In genomic region chrX:132367984-132368383, GRCh38 we compare ENCODE assay signal across 16 cellular contexts.
"Had no signal": no experiment of that assay in that cellular context is flagged by ENCODE, and none has a peak within 500 bp of the region (broad histone marks: within the 10 kb centered on the region; RNA-seq: fewer than 3 reads in every experiment).

No MANE protein-coding gene starts in this region.

- H3K27ac Mint-ChIP-seq: endodermal cell, mesothelial cell of epicardium, natural killer cell had no signal

- H3K36me3 ChIP-seq: colonic mucosa, right atrium auricular region had no signal

- ATAC-seq: left colon, natural killer cell had no signal

- H3K27me3 ChIP-seq: colonic mucosa, right atrium auricular region had no signal

- FAIRE-seq: endothelial cell of umbilical vein had no signal

- H3K36me3 Mint-ChIP-seq: mesothelial cell of epicardium, natural killer cell had no signal

- H3K4me2 ChIP-seq: smooth muscle cell had no signal

- H3K9me3 Mint-ChIP-seq: endodermal cell, natural killer cell had no signal

- H3K9me3 ChIP-seq: colonic mucosa, right atrium auricular region had no signal

- DNase-seq: colonic mucosa; effector CD4-positive, alpha-beta T cell; endodermal cell; foreskin melanocyte; head of caudate nucleus; hippocampal formation; left colon; mammary epithelial cell; natural killer cell; posterior cingulate gyrus; stimulated activated CD4-positive, alpha-beta T cell treated with anti-CD3 and anti-CD28 coated beads, Interleukin-2, amount 100 ng/mL, for 48 hours; stimulated activated naive CD4-positive, alpha-beta T cell treated with Interleukin-2 at 50 U/mL for 16 hours had no signal

- H3K4me1 ChIP-seq: colonic mucosa, right atrium auricular region had no signal

- H3K4me3 ChIP-seq: colonic mucosa, right atrium auricular region, smooth muscle cell had no signal

- H3K27ac ChIP-seq: colonic mucosa, right atrium auricular region had no signal
